1 cellular context compared by ENCODE assay signal in the genomic region with DNA sequence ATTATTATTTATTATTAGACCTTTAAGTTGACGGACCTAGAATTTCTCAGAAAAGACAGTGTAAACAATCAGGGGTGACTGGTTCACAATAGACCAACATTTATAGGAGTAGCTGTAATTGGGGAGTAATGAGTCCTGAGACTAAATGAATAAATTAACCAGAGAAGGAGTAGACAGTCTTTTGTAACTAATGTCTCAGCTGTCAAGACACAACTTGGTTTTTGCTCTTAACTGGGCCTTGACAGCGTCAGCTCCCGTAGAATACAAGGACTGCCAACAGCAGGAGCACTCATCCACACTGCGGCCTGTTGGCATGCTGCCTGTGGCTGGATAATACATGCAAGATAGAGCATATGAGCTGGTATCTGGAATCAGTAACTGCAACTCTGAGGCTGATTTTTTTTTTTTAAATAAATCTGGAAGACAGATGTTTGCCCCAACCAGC.
TF ChIP-seq lines count a peak whose summit lies in the region.

No MANE protein-coding gene starts in this region.

TF ChIP-seq in HepG2, 621 proteins besides CTCF, POLR2A, EP300 and RAD21 (continued from another document):
- TF ChIP-seq, protein P1, sequence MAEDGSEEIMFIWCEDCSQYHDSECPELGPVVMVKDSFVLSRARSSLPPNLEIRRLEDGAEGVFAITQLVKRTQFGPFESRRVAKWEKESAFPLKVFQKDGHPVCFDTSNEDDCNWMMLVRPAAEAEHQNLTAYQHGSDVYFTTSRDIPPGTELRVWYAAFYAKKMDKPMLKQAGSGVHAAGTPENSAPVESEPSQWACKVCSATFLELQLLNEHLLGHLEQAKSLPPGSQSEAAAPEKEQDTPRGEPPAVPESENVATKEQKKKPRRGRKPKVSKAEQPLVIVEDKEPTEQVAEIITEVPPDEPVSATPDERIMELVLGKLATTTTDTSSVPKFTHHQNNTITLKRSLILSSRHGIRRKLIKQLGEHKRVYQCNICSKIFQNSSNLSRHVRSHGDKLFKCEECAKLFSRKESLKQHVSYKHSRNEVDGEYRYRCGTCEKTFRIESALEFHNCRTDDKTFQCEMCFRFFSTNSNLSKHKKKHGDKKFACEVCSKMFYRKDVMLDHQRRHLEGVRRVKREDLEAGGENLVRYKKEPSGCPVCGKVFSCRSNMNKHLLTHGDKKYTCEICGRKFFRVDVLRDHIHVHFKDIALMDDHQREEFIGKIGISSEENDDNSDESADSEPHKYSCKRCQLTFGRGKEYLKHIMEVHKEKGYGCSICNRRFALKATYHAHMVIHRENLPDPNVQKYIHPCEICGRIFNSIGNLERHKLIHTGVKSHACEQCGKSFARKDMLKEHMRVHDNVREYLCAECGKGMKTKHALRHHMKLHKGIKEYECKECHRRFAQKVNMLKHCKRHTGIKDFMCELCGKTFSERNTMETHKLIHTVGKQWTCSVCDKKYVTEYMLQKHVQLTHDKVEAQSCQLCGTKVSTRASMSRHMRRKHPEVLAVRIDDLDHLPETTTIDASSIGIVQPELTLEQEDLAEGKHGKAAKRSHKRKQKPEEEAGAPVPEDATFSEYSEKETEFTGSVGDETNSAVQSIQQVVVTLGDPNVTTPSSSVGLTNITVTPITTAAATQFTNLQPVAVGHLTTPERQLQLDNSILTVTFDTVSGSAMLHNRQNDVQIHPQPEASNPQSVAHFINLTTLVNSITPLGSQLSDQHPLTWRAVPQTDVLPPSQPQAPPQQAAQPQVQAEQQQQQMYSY (CRISPR knock-in tag; IDR thresholded peaks at IDR 0.05): no peak
- no peak for TF ChIP-seq MIER3 (CRISPR knock-in tag; IDR thresholded peaks at IDR 0.05; ENCODE audit: borderline replicate concordance)
- no peak for TF ChIP-seq PRPF4 (IDR thresholded peaks at IDR 0.05; ENCODE audit: low read depth, low read length, poor library complexity, severe bottlenecking)
- TF ChIP-seq HIVEP1 (CRISPR knock-in tag; IDR thresholded peaks at IDR 0.05): no peak
- TF ChIP-seq HOXA5 (CRISPR knock-in tag; IDR thresholded peaks at IDR 0.05): no peak
- no peak for TF ChIP-seq KMT2A (CRISPR knock-in tag; IDR thresholded peaks at IDR 0.05)
